Comparison of ENCODE assay signal across 8 cellular contexts in genomic region chr16:8961811-8962390, GRCh38. TPM values are rescaled to one million over a fixed set of nuclear protein-coding genes. Genes with fewer than 3 reads are reported as not detected.
A peak's percentile ranks its signal among the peaks of the same experiment; 100 is the strongest.
DNase-seq lines count a peak whose midpoint lies in the region; ATAC-seq and TF ChIP-seq lines count a peak whose summit lies in the region.

No MANE protein-coding gene starts in this region.

- peaks cover 42% of the 10 kb centered on the region for H3K36me3 Mint-ChIP-seq in stimulated activated effector memory CD8-positive, alpha-beta T cell treated with anti-CD3 and anti-CD28 coated beads, Interleukin-12 subunit alpha, Interleukin-12 subunit beta, amount 100 ng/mL, for 72 hours

- peaks cover 62% of the 10 kb centered on the region for H3K79me2 ChIP-seq in hepatocyte

- H3K9me3 Mint-ChIP-seq in stimulated activated effector memory CD8-positive, alpha-beta T cell treated with anti-CD3 and anti-CD28 coated beads, Interleukin-12 subunit alpha, Interleukin-12 subunit beta, amount 100 ng/mL, for 72 hours = no peaks in the 10 kb centered on the region

- intact Hi-C loops in sciatic nerve (cut with DNase I) = no loop called here

- H4K20me1 ChIP-seq in hepatocyte (ENCODE audit: insufficient read depth, poor library complexity, severe bottlenecking) = peaks cover 62% of the 10 kb centered on the region

- no peak for TF ChIP-seq CTCF in WERI-Rb-1 (IDR thresholded peaks at IDR 0.05; ENCODE audit: low read depth, low read length)
- TF ChIP-seq CTCF in hepatocyte (IDR thresholded peaks at IDR 0.05; ENCODE audit: poor library complexity) = no peak

- H3K27ac Mint-ChIP-seq in stimulated activated effector memory CD8-positive, alpha-beta T cell treated with anti-CD3 and anti-CD28 coated beads, Interleukin-12 subunit alpha, Interleukin-12 subunit beta, amount 100 ng/mL, for 72 hours = peak overlapping the region; percentile 97

- H3K9me3 ChIP-seq in WERI-Rb-1 (ENCODE audit: severe bottlenecking) (no peaks in the 10 kb centered on the region), hepatocyte (ENCODE audit: low read depth) (no peaks in the 10 kb centered on the region)

- H2AFZ ChIP-seq in hepatocyte = no peak overlapping the region

- H3K27me3 ChIP-seq in WERI-Rb-1 (ENCODE audit: insufficient read depth, low read depth, severe bottlenecking) (no peaks in the 10 kb centered on the region), hepatocyte (no peaks in the 10 kb centered on the region)

- DNase-seq in DMS 273 (lab: John Stamatoyannopoulos, UW; ENCODE audit: unreplicated experiment) (peak; percentile 34), DMS 273 treated with DMSO at 0.1 percent for 48 hours (lab: John Stamatoyannopoulos, UW) (no peak), WERI-Rb-1 (no peak), hepatocyte (ENCODE audit: low spot score) (no peak), sciatic nerve (ENCODE audit: low spot score) (no peak), AG08395 (ENCODE audit: low spot score) (no peak)
- peak in 1 of 2 donors; percentile 55 for DNase-seq in stimulated activated effector memory CD8-positive, alpha-beta T cell treated with anti-CD3 and anti-CD28 coated beads, Interleukin-12 subunit alpha, Interleukin-12 subunit beta, amount 100 ng/mL, for 72 hours (ENCODE audit: low spot score in 2 of 2)

- 19% methylated on average over 15 of the region's 15 CpGs for WGBS in hepatocyte (ENCODE audit: low lambda C conversion rate, missing lambda C conversion rate)

- peaks cover 56% of the 10 kb centered on the region for H3K4me1 Mint-ChIP-seq in stimulated activated effector memory CD8-positive, alpha-beta T cell treated with anti-CD3 and anti-CD28 coated beads, Interleukin-12 subunit alpha, Interleukin-12 subunit beta, amount 100 ng/mL, for 72 hours

- no peaks in the 10 kb centered on the region for H3K9me2 ChIP-seq in hepatocyte (replicated peaks; ENCODE audit: insufficient read depth)

- H3K4me3 ChIP-seq in WERI-Rb-1 (ENCODE audit: low read depth, low read length) (peak overlapping the region; percentile 69), hepatocyte (peak overlapping the region; percentile 53)

- H3K36me3 ChIP-seq in WERI-Rb-1 = peaks cover 6% of the 10 kb centered on the region
- H3K36me3 ChIP-seq in hepatocyte (replicated peaks; ENCODE audit: insufficient read depth, low read depth) = no peaks in the 10 kb centered on the region

- H3K4me2 ChIP-seq in hepatocyte = peak overlapping the region; percentile 96

- peak overlapping the region; percentile 98 for H3K4me3 Mint-ChIP-seq in stimulated activated effector memory CD8-positive, alpha-beta T cell treated with anti-CD3 and anti-CD28 coated beads, Interleukin-12 subunit alpha, Interleukin-12 subunit beta, amount 100 ng/mL, for 72 hours

- H3K4me1 ChIP-seq in hepatocyte (ENCODE audit: insufficient read depth) = peaks cover 52% of the 10 kb centered on the region

- H3K27ac ChIP-seq in WERI-Rb-1 (no peak overlapping the region), hepatocyte (peak overlapping the region; percentile 81)

- ATAC-seq in stimulated activated effector memory CD8-positive, alpha-beta T cell treated with anti-CD3 and anti-CD28 coated beads, Interleukin-12 subunit alpha, Interleukin-12 subunit beta, amount 100 ng/mL, for 72 hours = no peak
- ATAC-seq in sciatic nerve (no peak), GM21723 (IDR thresholded peaks at IDR 0.05; ENCODE audit: unreplicated experiment) (no peak)

RNA-seq across cellular contexts. Expression of gene USP7, which starts 1.8 kb away (rescaled TPM):
- total RNA-seq in hepatocyte = 40.8 and 44.2 TPM in 2 replicates
- 38.0 and 46.7 TPM in 2 replicates for polyA plus RNA-seq in hepatocyte
- total RNA-seq in sciatic nerve = 113 TPM
